In genomic region chr7:30027065-30027456, GRCh38 we compare ENCODE assay signal across 8 cellular contexts. TPM values are rescaled to one million over a fixed set of nuclear protein-coding genes. Genes with fewer than 3 reads are reported as not detected.
DNase-seq lines count a peak whose midpoint lies in the region; ATAC-seq and TF ChIP-seq lines count a peak whose summit lies in the region.

No MANE protein-coding gene starts in this region.

- H2AFZ ChIP-seq in mesenchymal stem cell (ENCODE audit: low read depth, low read length) = peak overlapping the region; percentile 54

- H3K4me1 ChIP-seq in mesenchymal stem cell (ENCODE audit: control insufficient read depth, insufficient read depth, low read depth, low read length) = peaks cover 3% of the 10 kb centered on the region
- H3K4me1 ChIP-seq in tibial artery = peaks cover 0 to 54% (median 34%) of the 10 kb centered on the region in 4 donors

- WGBS in mesenchymal stem cell = 0% methylated on average over 2 of the region's 10 CpGs

- no peaks in the 10 kb centered on the region for H3K36me3 ChIP-seq in mesenchymal stem cell (ENCODE audit: control insufficient read depth in 1 of 2, insufficient read depth in 2 of 2, low read depth in 1 of 2, low read length in 2 of 2)
- no peaks in the 10 kb centered on the region for H3K36me3 ChIP-seq in tibial artery

- peaks cover 16% of the 10 kb centered on the region for H3K79me1 ChIP-seq in mesenchymal stem cell (replicated peaks; ENCODE audit: low read length, poor library complexity, severe bottlenecking)

- H4K8ac ChIP-seq in mesenchymal stem cell (ENCODE audit: low read length) = no peak overlapping the region

- H3K23ac ChIP-seq in mesenchymal stem cell (ENCODE audit: low read length in 2 of 2) = no peak overlapping the region

- no peak overlapping the region for H2BK15ac ChIP-seq in mesenchymal stem cell (ENCODE audit: low read depth, poor library complexity, severe bottlenecking)

- H3K4me2 ChIP-seq in mesenchymal stem cell (ENCODE audit: low read length, poor library complexity, severe bottlenecking) = peak overlapping the region; percentile 80

- H3K4me3 ChIP-seq in mesenchymal stem cell (ENCODE audit: insufficient read depth in 1 of 2, low read depth in 1 of 2, low read length in 2 of 2) = peak overlapping the region; percentile 39 to 97
- H3K4me3 ChIP-seq in tibial artery = peak overlapping the region; percentile 93 to 94

- ATAC-seq in HG02970 (IDR thresholded peaks at IDR 0.05; ENCODE audit: low FRiP score, unreplicated experiment) (peak; percentile 26), GM18867 (IDR thresholded peaks at IDR 0.05; ENCODE audit: unreplicated experiment) (no peak)

- H3K27ac ChIP-seq in mesenchymal stem cell (ENCODE audit: low read length, poor library complexity, severe bottlenecking) = peak overlapping the region; percentile 94
- peak overlapping the region; percentile 91 to 92 for H3K27ac ChIP-seq in tibial artery

- H2BK120ac ChIP-seq in mesenchymal stem cell (ENCODE audit: low read depth, low read length) = no peak overlapping the region

- POLR2A ChIA-PET in GM10248 (lab: Yijun Ruan, JAX) = interaction anchor here (0.6 kb wide), 1 partner anchor 11 kb away, joined by 8 read pairs; no protein-coding TSS in a partner anchor

- no peaks in the 10 kb centered on the region for H3K9me3 ChIP-seq in mesenchymal stem cell (ENCODE audit: control insufficient read depth, low read length)
- H3K9me3 ChIP-seq in tibial artery = no peaks in the 10 kb centered on the region

- no peak overlapping the region for H3K14ac ChIP-seq in mesenchymal stem cell (ENCODE audit: low read length in 2 of 2)

- no peak overlapping the region for H2BK12ac ChIP-seq in mesenchymal stem cell (ENCODE audit: low read length in 2 of 2)

- H3K27me3 ChIP-seq in mesenchymal stem cell (ENCODE audit: control insufficient read depth in 1 of 2, insufficient read depth in 1 of 2, low read length in 2 of 2) (no peaks in the 10 kb centered on the region), tibial artery (no peaks in the 10 kb centered on the region)

- H3K18ac ChIP-seq in mesenchymal stem cell (ENCODE audit: low read depth in 1 of 2, low read length in 2 of 2) = peak overlapping the region in 1 of 2 experiments; percentile 72

- H2BK5ac ChIP-seq in mesenchymal stem cell (ENCODE audit: low read depth, low read length, poor library complexity, severe bottlenecking) = no peak overlapping the region

- no peak overlapping the region for H2AK5ac ChIP-seq in mesenchymal stem cell (ENCODE audit: low read length, severe bottlenecking)

- no peak overlapping the region for H4K91ac ChIP-seq in mesenchymal stem cell (ENCODE audit: low read length)

- DNase-seq in GM10248 (ENCODE audit: extremely low spot score) (peak; percentile 57), SW480 (ENCODE audit: low spot score) (peak; percentile 76), dedifferentiated amniotic fluid mesenchymal stem cell (ENCODE audit: extremely low spot score) (peak; percentile 25), mesenchymal stem cell (no peak), tibial artery (no peak), GM19238 (ENCODE audit: insufficient read length, low spot score) (no peak)

- intact Hi-C loops in tibial artery (cut with DNase I; ENCODE audit: low total_unique reads) = loop anchor here (5.0 kb wide), 2 partner anchors 40 to 110 kb away; partner anchors contain the start of gene SCRN1

- no peak overlapping the region for H3K4ac ChIP-seq in mesenchymal stem cell (ENCODE audit: low read depth in 1 of 2, low read length in 2 of 2)

- H3K9ac ChIP-seq in mesenchymal stem cell (ENCODE audit: low read length) = peak overlapping the region; percentile 97

- TF ChIP-seq CTCF in GM10248 (IDR thresholded peaks at IDR 0.05; ENCODE audit: control extremely low read depth, extremely low read depth, low read depth, missing control alignments) (no peak), tibial artery (IDR thresholded peaks at IDR 0.05) (no peak)

- CTCF ChIA-PET in GM10248 (lab: Yijun Ruan, JAX) = interaction anchor here (1.0 to 1.6 kb wide), 2 partner anchors 35 to 39 kb away, joined by 3 to 4 read pairs; no protein-coding TSS in a partner anchor

RNA-seq across cellular contexts. Expression of gene FKBP14, which starts 0.6 kb away (rescaled TPM):
- polyA plus RNA-seq in mesenchymal stem cell (2013, experiment 1 of 2) = 68.8 TPM
- polyA plus RNA-seq in mesenchymal stem cell (2013, experiment 2 of 2) = 69.1 TPM

RNA-seq across cellular contexts. Expression of gene PLEKHA8, which starts 1.2 kb away (rescaled TPM):
- polyA plus RNA-seq in mesenchymal stem cell (2013, experiment 1 of 2) = 6.3 TPM
- polyA plus RNA-seq in mesenchymal stem cell (2013, experiment 2 of 2) = 6.0 TPM

RNA-seq across cellular contexts. Expression of gene SCRN1, which starts 37.5 kb away (rescaled TPM):
- 89.2 TPM for polyA plus RNA-seq in mesenchymal stem cell (2013, experiment 1 of 2)
- polyA plus RNA-seq in mesenchymal stem cell (2013, experiment 2 of 2) = 86.9 TPM

Comparison
In these comparisons a context has a peak if more than half of its experiments do, and no peak if none do; other contexts are left out.
1. DNase-seq: peak in GM10248 (single experiment), SW480 (single experiment) and dedifferentiated amniotic fluid mesenchymal stem cell (single experiment); none in mesenchymal stem cell (single experiment), tibial artery (0 of 2) and GM19238 (single experiment).